Comparison of ENCODE assay signal across 1 cellular context in the genomic region with DNA sequence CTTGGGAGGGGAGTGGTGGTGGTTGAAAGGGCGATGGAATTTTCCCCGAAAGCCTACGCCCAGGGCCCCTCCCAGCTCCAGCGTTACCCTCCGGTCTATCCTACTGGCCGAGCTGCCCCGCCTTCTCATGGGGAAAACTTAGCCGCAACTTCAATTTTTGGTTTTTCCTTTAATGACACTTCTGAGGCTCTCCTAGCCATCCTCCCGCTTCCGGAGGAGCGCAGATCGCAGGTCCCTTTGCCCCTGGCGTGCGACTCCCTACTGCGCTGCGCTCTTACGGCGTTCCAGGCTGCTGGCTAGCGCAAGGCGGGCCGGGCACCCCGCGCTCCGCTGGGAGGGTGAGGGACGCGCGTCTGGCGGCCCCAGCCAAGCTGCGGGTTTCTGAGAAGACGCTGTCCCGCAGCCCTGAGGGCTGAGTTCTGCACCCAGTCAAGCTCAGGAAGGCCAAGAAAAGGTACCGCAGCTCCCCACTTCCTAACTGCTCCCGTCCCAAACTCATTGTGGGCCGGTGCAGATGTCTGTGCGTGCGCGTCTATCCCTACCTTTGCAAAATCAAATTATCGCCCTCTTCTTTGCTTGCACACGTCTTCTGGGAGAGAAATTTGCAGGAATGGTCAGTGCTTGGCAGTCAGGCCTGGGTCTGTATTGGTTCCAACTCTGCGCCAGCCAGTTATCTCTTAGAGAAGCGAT.
TF ChIP-seq lines count a peak whose summit lies in the region.

No MANE protein-coding gene starts in this region.

TF ChIP-seq in HEK293, 187 proteins besides CTCF, POLR2A, EP300 and RAD21 (continued from another document):
- TF ChIP-seq, protein P1, sequence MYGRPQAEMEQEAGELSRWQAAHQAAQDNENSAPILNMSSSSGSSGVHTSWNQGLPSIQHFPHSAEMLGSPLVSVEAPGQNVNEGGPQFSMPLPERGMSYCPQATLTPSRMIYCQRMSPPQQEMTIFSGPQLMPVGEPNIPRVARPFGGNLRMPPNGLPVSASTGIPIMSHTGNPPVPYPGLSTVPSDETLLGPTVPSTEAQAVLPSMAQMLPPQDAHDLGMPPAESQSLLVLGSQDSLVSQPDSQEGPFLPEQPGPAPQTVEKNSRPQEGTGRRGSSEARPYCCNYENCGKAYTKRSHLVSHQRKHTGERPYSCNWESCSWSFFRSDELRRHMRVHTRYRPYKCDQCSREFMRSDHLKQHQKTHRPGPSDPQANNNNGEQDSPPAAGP (tag by site-specific recombination; IDR thresholded peaks at IDR 0.05), result no peak
- TF ChIP-seq ZNF48 (tag by site-specific recombination; IDR thresholded peaks at IDR 0.05), result no peak
